In genomic region chr2:171703574-171704347, GRCh38 we compare ENCODE assay signal across 8 cellular contexts. TPM values are rescaled to one million over a fixed set of nuclear protein-coding genes. Genes with fewer than 3 reads are reported as not detected.
DNase-seq lines count a peak whose midpoint lies in the region; ATAC-seq and TF ChIP-seq lines count a peak whose summit lies in the region.

No MANE protein-coding gene starts in this region.

- H3K9ac ChIP-seq in MM.1S (ENCODE audit: low read length), result no peak overlapping the region

- H3K4me2 ChIP-seq in MM.1S (ENCODE audit: low read depth, low read length), result no peak overlapping the region

- no peaks in the 10 kb centered on the region for H3K9me3 Mint-ChIP-seq in activated T-helper 17 cell treated with anti-CD3 and anti-CD28 coated beads, Interleukin-2, amount 50 U/mL, for 72 hours

- no peaks in the 10 kb centered on the region for H3F3A ChIP-seq in MM.1S (ENCODE audit: insufficient read depth, low read length)

- H3K4me3 ChIP-seq in MM.1S (ENCODE audit: low read length), result no peak overlapping the region

- peak overlapping the region; percentile 46 for H3K27ac Mint-ChIP-seq in activated T-helper 17 cell treated with anti-CD3 and anti-CD28 coated beads, Interleukin-2, amount 50 U/mL, for 72 hours

- no peaks in the 10 kb centered on the region for H3K9me2 ChIP-seq in MM.1S (replicated peaks; ENCODE audit: insufficient read depth, low read length)

- H3K4me1 ChIP-seq in MM.1S (ENCODE audit: low read length), result no peaks in the 10 kb centered on the region

- peaks cover 3% of the 10 kb centered on the region; the same call in 1 of the 2 replicates for H3K79me2 ChIP-seq in MM.1S (ENCODE audit: low read length)

- H2AFZ ChIP-seq in MM.1S (ENCODE audit: low read length), result no peak overlapping the region

- H3K9me3 ChIP-seq in MM.1S (replicated peaks; ENCODE audit: insufficient read depth, low read length), result no peaks in the 10 kb centered on the region

- peak; percentile 55 for TF ChIP-seq CTCF in MM.1S (IDR thresholded peaks at IDR 0.05; ENCODE audit: low read length)

- H4K20me1 ChIP-seq in MM.1S (ENCODE audit: insufficient read depth, low read length), result no peaks in the 10 kb centered on the region

- no peaks in the 10 kb centered on the region for H3K27me3 ChIP-seq in MM.1S (replicated peaks; ENCODE audit: insufficient read depth, low read length)

- peak; percentile 56 for DNase-seq in NCI-H510A treated with DMSO at 0.1 percent for 48 hours (lab: John Stamatoyannopoulos, UW)
- no peak for DNase-seq in NCI-H510A (lab: John Stamatoyannopoulos, UW)
- peak; percentile 44 for DNase-seq in MM.1S
- DNase-seq in kidney glomerular epithelial cell (lab: John Stamatoyannopoulos, UW), result peak; percentile 26
- no peak for DNase-seq in NCI-H187 treated with DMSO at 0.1 percent for 48 hours (lab: John Stamatoyannopoulos, UW)

- H3K36me3 ChIP-seq in MM.1S (replicated peaks; ENCODE audit: insufficient read depth, low read length), result no peaks in the 10 kb centered on the region; the same call in 1 of the 2 replicates

- H3K27me3 Mint-ChIP-seq in activated T-helper 17 cell treated with anti-CD3 and anti-CD28 coated beads, Interleukin-2, amount 50 U/mL, for 72 hours, result no peaks in the 10 kb centered on the region

- TF ChIP-seq POLR2A in GM18505 (IDR thresholded peaks at IDR 0.05; ENCODE audit: borderline replicate concordance, extremely low read depth, insufficient read depth, insufficient read length), result no peak

- peaks cover 5% of the 10 kb centered on the region for H3K4me1 Mint-ChIP-seq in activated T-helper 17 cell treated with anti-CD3 and anti-CD28 coated beads, Interleukin-2, amount 50 U/mL, for 72 hours

- peaks cover 45% of the 10 kb centered on the region for H3K36me3 Mint-ChIP-seq in activated T-helper 17 cell treated with anti-CD3 and anti-CD28 coated beads, Interleukin-2, amount 50 U/mL, for 72 hours (ENCODE audit: low read depth)

- no peak overlapping the region for H3K27ac ChIP-seq in MM.1S (ENCODE audit: low read length)

- no peak for ATAC-seq in activated T-helper 17 cell treated with anti-CD3 and anti-CD28 coated beads, Interleukin-2, amount 50 U/mL, for 72 hours (replicated peaks)
- ATAC-seq in HG03342 (IDR thresholded peaks at IDR 0.05; ENCODE audit: unreplicated experiment) (no peak), GM18505 (IDR thresholded peaks at IDR 0.05; ENCODE audit: unreplicated experiment) (no peak)

- no peak overlapping the region for H3K4me3 Mint-ChIP-seq in activated T-helper 17 cell treated with anti-CD3 and anti-CD28 coated beads, Interleukin-2, amount 50 U/mL, for 72 hours

RNA-seq across cellular contexts. Expression of gene DYNC1I2, which starts 16.5 kb away (rescaled TPM):
- total RNA-seq in activated T-helper 17 cell treated with anti-CD3 and anti-CD28 coated beads, Interleukin-2, amount 50 U/mL, for 72 hours, result 10 to 100 TPM; 30.0 to 46.6 TPM

Comparison
In these comparisons a context has a peak if more than half of its experiments do, and no peak if none do; other contexts are left out.
1. DNase-seq: peak in NCI-H510A treated with DMSO at 0.1 percent for 48 hours (single experiment), MM.1S (single experiment) and kidney glomerular epithelial cell (single experiment); none in NCI-H510A (single experiment) and NCI-H187 treated with DMSO at 0.1 percent for 48 hours (single experiment).